16 cellular contexts compared by ENCODE assay signal in the genomic region with DNA sequence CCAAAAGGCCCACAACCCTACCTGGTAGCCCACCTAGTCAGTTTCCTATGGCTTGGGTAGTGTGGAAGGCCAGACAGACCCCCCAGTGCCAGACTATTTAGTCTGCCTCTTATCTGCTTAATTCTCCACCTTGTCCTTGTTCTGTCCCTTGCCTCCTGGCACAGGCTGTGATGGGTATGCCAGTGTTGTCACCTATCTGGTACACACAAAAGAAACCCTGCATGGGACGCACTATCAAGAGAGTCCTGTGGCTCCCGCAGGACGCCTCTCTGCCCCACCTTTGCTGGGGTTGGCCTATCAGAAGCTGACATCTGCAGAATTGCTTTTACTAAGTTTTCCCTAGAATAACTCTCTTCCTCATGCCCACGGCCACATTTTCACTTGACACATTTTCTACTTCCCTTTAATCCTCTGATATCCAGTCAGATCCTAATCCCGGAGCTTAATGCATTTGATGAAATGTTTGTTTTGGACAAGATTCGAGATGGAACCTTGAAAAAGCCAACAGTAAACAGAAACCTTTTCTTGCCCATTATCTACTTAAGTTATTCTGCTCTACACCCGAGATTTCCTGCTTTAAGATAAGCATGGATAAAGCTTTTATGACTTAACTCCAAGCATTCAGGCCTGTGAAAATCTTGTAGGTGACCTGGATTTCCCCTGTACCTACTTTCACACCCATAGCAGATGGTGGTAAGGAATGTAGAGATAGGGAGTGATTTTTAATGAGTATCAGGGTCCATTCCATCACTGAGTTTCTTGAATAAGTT.
DNase-seq lines count a peak whose midpoint lies in the region; ATAC-seq, FAIRE-seq and TF ChIP-seq lines count a peak whose summit lies in the region.
"Had no signal": no experiment of that assay in that cellular context is flagged by ENCODE, and none has a peak within 500 bp of the region (broad histone marks: within the 10 kb centered on the region; RNA-seq: fewer than 3 reads in every experiment).

No MANE protein-coding gene starts in this region.

- H3K27ac ChIP-seq in neuronal stem cell (replicated peaks; ENCODE audit: low read length) (no peak overlapping the region), aorta (ENCODE audit: low read depth in 1 of 2, low read length in 2 of 2) (no peak overlapping the region), kidney (ENCODE audit: low read depth in 2 of 2, low read length in 2 of 2) (no peak overlapping the region)
- H3K27ac ChIP-seq: SJSA1 had no signal

- H3K14ac ChIP-seq in neuronal stem cell (ENCODE audit: low read length), result no peak overlapping the region

- H3K9me3 ChIP-seq in neuronal stem cell (replicated peaks in 1 of 2; ENCODE audit: control insufficient read depth in 2 of 2, insufficient read depth in 1 of 2, low read depth in 1 of 2, low read length in 2 of 2), result no peaks in the 10 kb centered on the region
- H3K9me3 ChIP-seq in aorta (ENCODE audit: control insufficient read depth, low read length), result no peaks in the 10 kb centered on the region
- H3K9me3 ChIP-seq in kidney (ENCODE audit: control insufficient read depth in 1 of 2, low read length in 2 of 2), result no peaks in the 10 kb centered on the region
- H3K9me3 ChIP-seq: BE2C, SJSA1 had no signal

- no peak for TF ChIP-seq CTCF in fibroblast of villous mesenchyme (IDR thresholded peaks at IDR 0.05; ENCODE audit: insufficient read depth, low read depth, low read length)
- no peak for TF ChIP-seq CTCF in kidney (IDR thresholded peaks at IDR 0.05; ENCODE audit: borderline replicate concordance, extremely low read depth, insufficient read depth)

- H3K4me2 ChIP-seq in neuronal stem cell (ENCODE audit: insufficient read depth, low read length, poor library complexity, severe bottlenecking), result no peak overlapping the region

- no peak for ATAC-seq in aorta (ENCODE audit: low FRiP score)
- ATAC-seq: CD8-positive, alpha-beta T cell had no signal

- no peaks in the 10 kb centered on the region for H3K79me1 ChIP-seq in neuronal stem cell (ENCODE audit: low read depth, low read length)

- H2AFZ ChIP-seq in neuronal stem cell (ENCODE audit: low read length), result no peak overlapping the region

- no peak overlapping the region for H2BK15ac ChIP-seq in neuronal stem cell (ENCODE audit: low read length)

- no peak overlapping the region for H3K4me3 ChIP-seq in fibroblast of villous mesenchyme (ENCODE audit: low read depth, low read length)
- no peak overlapping the region for H3K4me3 ChIP-seq in neuronal stem cell (ENCODE audit: low read length in 2 of 2)
- no peak overlapping the region for H3K4me3 ChIP-seq in aorta (ENCODE audit: low read length in 2 of 2)
- no peak overlapping the region for H3K4me3 ChIP-seq in kidney (ENCODE audit: low read length in 2 of 2)
- H3K4me3 ChIP-seq: SJSA1 had no signal

- peak overlapping the region; percentile 67 for H3K18ac ChIP-seq in neuronal stem cell (ENCODE audit: low read length)

- H2BK5ac ChIP-seq in neuronal stem cell (ENCODE audit: low read length), result no peak overlapping the region

- no peak for FAIRE-seq in kidney (lab: Jason Lieb, UNC)

- H4K8ac ChIP-seq in neuronal stem cell (ENCODE audit: low read depth, low read length), result no peak overlapping the region

- peaks cover 3 to 6% of the 10 kb centered on the region in 2 donors for H3K4me1 ChIP-seq in neuronal stem cell (ENCODE audit: control insufficient read depth in 2 of 2, insufficient read depth in 1 of 2, low read depth in 1 of 2, low read length in 2 of 2)
- no peaks in the 10 kb centered on the region for H3K4me1 ChIP-seq in aorta (ENCODE audit: control insufficient read depth in 1 of 2, insufficient read depth in 2 of 2, low read length in 2 of 2)
- H3K4me1 ChIP-seq in kidney (ENCODE audit: control insufficient read depth in 1 of 2, insufficient read depth in 1 of 2, low read depth in 1 of 2, low read length in 2 of 2), result no peaks in the 10 kb centered on the region
- H3K4me1 ChIP-seq: SJSA1 had no signal

- H2BK120ac ChIP-seq in neuronal stem cell (ENCODE audit: low read depth, low read length), result no peak overlapping the region

- no peak overlapping the region for H3K4ac ChIP-seq in neuronal stem cell (ENCODE audit: low read length)

- H3K9ac ChIP-seq in neuronal stem cell (ENCODE audit: low read depth, low read length, poor library complexity) (no peak overlapping the region), kidney (ENCODE audit: low read length in 2 of 2) (no peak overlapping the region)

- no peak overlapping the region for H3K23ac ChIP-seq in neuronal stem cell (ENCODE audit: low read depth, low read length, poor library complexity)

- H2AK5ac ChIP-seq in neuronal stem cell (ENCODE audit: low read depth, low read length), result no peak overlapping the region

- H3K36me3 ChIP-seq in neuronal stem cell (replicated peaks in 1 of 2; ENCODE audit: control insufficient read depth in 2 of 2, insufficient read depth in 2 of 2, low read length in 2 of 2), result no peaks in the 10 kb centered on the region
- H3K36me3 ChIP-seq in aorta (ENCODE audit: control insufficient read depth in 1 of 2, insufficient read depth in 2 of 2, low read length in 1 of 2), result no peaks in the 10 kb centered on the region
- H3K36me3 ChIP-seq in kidney (ENCODE audit: control insufficient read depth in 1 of 2, insufficient read depth in 2 of 2, low read length in 2 of 2), result no peaks in the 10 kb centered on the region
- H3K36me3 ChIP-seq: BE2C, SJSA1 had no signal

- DNase-seq in D341Med (ENCODE audit: low spot score) (peak; percentile 41), NCI-H82 (lab: John Stamatoyannopoulos, UW) (peak; percentile 72), fibroblast of villous mesenchyme (ENCODE audit: low read depth) (peak; percentile 66), neuronal stem cell (ENCODE audit: low spot score) (no peak), aorta (no peak), ACHN (no peak), kidney (no peak)
- DNase-seq: BE2C; CD8-positive, alpha-beta T cell; DMS153; EL; H7; Karpas-422; NCI-H1930; NCI-H510A had no signal

- H4K91ac ChIP-seq in neuronal stem cell (ENCODE audit: low read depth, low read length, poor library complexity), result no peak overlapping the region

- H3K27me3 ChIP-seq in neuronal stem cell (ENCODE audit: control insufficient read depth in 3 of 3, insufficient read depth in 3 of 3, low read depth in 1 of 3, low read length in 3 of 3) (no peaks in the 10 kb centered on the region), aorta (ENCODE audit: control insufficient read depth in 1 of 2, insufficient read depth in 2 of 2, low read length in 1 of 2) (no peaks in the 10 kb centered on the region)
- H3K27me3 ChIP-seq: BE2C, SJSA1 had no signal

- in situ Hi-C loops in ACHN (cut with HindIII; ENCODE audit: low pct_ligation_motif_present, low pct_unique_long_range_greater_than_20kb, low sequenced_read_pairs), result no loop called here

- no CpG with 5 or more reads among the region's 7 CpGs for WGBS in neuronal stem cell (ENCODE audit: extremely low coverage in 2 of 2, insufficient read length in 2 of 2, insufficient replicate concordance in 1 of 2), 2 donors
- 78 to 83% methylated on average over 7 of the region's 7 CpGs for WGBS in aorta, 2 donors

- H2BK12ac ChIP-seq in neuronal stem cell (ENCODE audit: low read length), result no peak overlapping the region

- intact Hi-C loops in aorta (cut with DNase I), result no loop called here
- intact Hi-C loops in kidney (cut with DNase I), result no loop called here

Comparison
In these comparisons a context has a peak if more than half of its experiments do, and no peak if none do; other contexts are left out.
1. DNase-seq: peak in D341Med (single experiment), NCI-H82 (single experiment) and fibroblast of villous mesenchyme (single experiment); none in neuronal stem cell (single experiment), aorta (0 of 2), ACHN (single experiment) and kidney (single experiment).